ENCODE assay signal across 1 cellular context in the genomic region with DNA sequence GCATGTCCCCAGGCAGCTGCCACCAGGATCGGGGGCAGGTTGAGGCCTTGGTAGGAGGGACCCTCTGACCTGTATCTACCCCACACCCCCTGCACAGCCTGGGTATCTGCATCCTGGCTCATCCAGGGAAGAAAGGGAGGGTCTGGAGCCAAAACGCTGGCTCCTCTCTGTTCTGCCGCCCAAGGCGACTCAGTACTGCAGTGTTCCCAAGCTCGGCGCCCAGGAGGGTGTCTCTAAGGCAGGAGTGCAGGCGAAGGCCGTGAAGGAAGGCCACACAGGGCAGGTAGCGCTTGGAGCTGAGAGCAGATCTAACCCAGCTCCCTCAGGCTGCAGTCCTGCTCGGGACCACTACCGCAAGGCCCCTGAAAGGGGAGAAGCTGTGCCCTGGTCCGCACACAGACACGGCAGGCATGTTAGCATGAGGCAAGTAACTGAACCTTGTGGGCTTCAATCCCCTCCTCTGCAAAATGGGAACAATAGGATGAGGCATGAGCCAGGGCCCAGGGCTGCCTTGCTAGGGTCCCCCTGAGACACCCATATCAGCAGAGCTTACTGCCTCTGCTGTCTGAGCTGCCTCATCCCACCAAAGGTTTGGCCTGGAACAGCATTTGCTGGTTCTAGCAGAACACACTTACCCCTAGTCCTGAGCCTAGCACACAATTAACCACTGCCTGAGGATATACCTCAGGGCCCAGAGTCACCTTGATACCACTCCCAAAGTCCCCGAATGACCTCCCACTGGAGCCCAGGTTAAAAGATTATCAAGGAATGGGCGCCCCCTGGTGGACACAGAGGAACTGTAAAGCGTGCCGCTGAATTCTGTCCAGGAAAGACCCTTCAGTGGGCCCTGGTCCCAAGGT.
TF ChIP-seq lines count a peak whose summit lies in the region.

No MANE protein-coding gene starts in this region.

TF ChIP-seq in HepG2, 621 proteins besides CTCF, POLR2A, EP300 and RAD21 (continued from another document):
- TF ChIP-seq ZNF256 (CRISPR knock-in tag; conservative IDR thresholded peaks at IDR 0.05): 0 out of 2 replicates have a peak, but pooled peaks have one; percentile 60
- TF ChIP-seq ZNF160 (CRISPR knock-in tag; IDR thresholded peaks at IDR 0.05): no peak
- no peak for TF ChIP-seq PHF8 (CRISPR knock-in tag; IDR thresholded peaks at IDR 0.05)
- TF ChIP-seq NR2F2 (IDR thresholded peaks at IDR 0.05; ENCODE audit: borderline replicate concordance, low read depth): 0 out of 2 replicates have a peak, but pooled peaks have one; percentile 32
- no peak for TF ChIP-seq SMARCC2 (IDR thresholded peaks at IDR 0.05)
- TF ChIP-seq, protein P1, sequence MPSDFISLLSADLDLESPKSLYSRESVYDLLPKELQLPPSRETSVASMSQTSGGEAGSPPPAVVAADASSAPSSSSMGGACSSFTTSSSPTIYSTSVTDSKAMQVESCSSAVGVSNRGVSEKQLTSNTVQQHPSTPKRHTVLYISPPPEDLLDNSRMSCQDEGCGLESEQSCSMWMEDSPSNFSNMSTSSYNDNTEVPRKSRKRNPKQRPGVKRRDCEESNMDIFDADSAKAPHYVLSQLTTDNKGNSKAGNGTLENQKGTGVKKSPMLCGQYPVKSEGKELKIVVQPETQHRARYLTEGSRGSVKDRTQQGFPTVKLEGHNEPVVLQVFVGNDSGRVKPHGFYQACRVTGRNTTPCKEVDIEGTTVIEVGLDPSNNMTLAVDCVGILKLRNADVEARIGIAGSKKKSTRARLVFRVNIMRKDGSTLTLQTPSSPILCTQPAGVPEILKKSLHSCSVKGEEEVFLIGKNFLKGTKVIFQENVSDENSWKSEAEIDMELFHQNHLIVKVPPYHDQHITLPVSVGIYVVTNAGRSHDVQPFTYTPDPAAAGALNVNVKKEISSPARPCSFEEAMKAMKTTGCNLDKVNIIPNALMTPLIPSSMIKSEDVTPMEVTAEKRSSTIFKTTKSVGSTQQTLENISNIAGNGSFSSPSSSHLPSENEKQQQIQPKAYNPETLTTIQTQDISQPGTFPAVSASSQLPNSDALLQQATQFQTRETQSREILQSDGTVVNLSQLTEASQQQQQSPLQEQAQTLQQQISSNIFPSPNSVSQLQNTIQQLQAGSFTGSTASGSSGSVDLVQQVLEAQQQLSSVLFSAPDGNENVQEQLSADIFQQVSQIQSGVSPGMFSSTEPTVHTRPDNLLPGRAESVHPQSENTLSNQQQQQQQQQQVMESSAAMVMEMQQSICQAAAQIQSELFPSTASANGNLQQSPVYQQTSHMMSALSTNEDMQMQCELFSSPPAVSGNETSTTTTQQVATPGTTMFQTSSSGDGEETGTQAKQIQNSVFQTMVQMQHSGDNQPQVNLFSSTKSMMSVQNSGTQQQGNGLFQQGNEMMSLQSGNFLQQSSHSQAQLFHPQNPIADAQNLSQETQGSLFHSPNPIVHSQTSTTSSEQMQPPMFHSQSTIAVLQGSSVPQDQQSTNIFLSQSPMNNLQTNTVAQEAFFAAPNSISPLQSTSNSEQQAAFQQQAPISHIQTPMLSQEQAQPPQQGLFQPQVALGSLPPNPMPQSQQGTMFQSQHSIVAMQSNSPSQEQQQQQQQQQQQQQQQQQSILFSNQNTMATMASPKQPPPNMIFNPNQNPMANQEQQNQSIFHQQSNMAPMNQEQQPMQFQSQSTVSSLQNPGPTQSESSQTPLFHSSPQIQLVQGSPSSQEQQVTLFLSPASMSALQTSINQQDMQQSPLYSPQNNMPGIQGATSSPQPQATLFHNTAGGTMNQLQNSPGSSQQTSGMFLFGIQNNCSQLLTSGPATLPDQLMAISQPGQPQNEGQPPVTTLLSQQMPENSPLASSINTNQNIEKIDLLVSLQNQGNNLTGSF (CRISPR knock-in tag; IDR thresholded peaks at IDR 0.05): no peak
- TF ChIP-seq, protein P2, sequence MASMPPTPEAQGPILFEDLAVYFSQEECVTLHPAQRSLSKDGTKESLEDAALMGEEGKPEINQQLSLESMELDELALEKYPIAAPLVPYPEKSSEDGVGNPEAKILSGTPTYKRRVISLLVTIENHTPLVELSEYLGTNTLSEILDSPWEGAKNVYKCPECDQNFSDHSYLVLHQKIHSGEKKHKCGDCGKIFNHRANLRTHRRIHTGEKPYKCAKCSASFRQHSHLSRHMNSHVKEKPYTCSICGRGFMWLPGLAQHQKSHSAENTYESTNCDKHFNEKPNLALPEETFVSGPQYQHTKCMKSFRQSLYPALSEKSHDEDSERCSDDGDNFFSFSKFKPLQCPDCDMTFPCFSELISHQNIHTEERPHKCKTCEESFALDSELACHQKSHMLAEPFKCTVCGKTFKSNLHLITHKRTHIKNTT (CRISPR knock-in tag; IDR thresholded peaks at IDR 0.05): no peak
- TF ChIP-seq FIP1L1 (IDR thresholded peaks at IDR 0.05; ENCODE audit: borderline replicate concordance, insufficient read depth, low read depth, low read length): no peak
- TF ChIP-seq ZNF761 (CRISPR knock-in tag; conservative IDR thresholded peaks at IDR 0.05): no peak
- TF ChIP-seq CEBPG (CRISPR knock-in tag; IDR thresholded peaks at IDR 0.05): no peak
- TF ChIP-seq, protein P3, sequence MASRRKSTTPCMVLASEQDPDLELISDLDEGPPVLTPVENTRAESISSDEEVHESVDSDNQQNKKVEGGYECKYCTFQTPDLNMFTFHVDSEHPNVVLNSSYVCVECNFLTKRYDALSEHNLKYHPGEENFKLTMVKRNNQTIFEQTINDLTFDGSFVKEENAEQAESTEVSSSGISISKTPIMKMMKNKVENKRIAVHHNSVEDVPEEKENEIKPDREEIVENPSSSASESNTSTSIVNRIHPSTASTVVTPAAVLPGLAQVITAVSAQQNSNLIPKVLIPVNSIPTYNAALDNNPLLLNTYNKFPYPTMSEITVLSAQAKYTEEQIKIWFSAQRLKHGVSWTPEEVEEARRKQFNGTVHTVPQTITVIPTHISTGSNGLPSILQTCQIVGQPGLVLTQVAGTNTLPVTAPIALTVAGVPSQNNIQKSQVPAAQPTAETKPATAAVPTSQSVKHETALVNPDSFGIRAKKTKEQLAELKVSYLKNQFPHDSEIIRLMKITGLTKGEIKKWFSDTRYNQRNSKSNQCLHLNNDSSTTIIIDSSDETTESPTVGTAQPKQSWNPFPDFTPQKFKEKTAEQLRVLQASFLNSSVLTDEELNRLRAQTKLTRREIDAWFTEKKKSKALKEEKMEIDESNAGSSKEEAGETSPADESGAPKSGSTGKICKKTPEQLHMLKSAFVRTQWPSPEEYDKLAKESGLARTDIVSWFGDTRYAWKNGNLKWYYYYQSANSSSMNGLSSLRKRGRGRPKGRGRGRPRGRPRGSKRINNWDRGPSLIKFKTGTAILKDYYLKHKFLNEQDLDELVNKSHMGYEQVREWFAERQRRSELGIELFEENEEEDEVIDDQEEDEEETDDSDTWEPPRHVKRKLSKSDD (CRISPR knock-in tag; IDR thresholded peaks at IDR 0.05; ENCODE audit: low read depth): 0 out of 2 replicates have a peak, but pooled peaks have one; percentile 19
- TF ChIP-seq SMAD1 (CRISPR knock-in tag; IDR thresholded peaks at IDR 0.05; ENCODE audit: borderline replicate concordance, low read depth): 0 out of 2 replicates have a peak, but pooled peaks have one; percentile 1
- TF ChIP-seq ZNF224 (CRISPR knock-in tag; IDR thresholded peaks at IDR 0.05): peak; percentile 15; the same call in 1 of the 2 replicates
- no peak for TF ChIP-seq KDM1A (CRISPR knock-in tag; IDR thresholded peaks at IDR 0.05)
- TF ChIP-seq ATRX (CRISPR knock-in tag; IDR thresholded peaks at IDR 0.05; ENCODE audit: borderline replicate concordance): no peak
- peak; percentile 89 for TF ChIP-seq RXRA (CRISPR knock-in tag; IDR thresholded peaks at IDR 0.05)
- TF ChIP-seq FOXC1 (CRISPR knock-in tag; IDR thresholded peaks at IDR 0.05; ENCODE audit: borderline replicate concordance): no peak
- TF ChIP-seq, protein P4, sequence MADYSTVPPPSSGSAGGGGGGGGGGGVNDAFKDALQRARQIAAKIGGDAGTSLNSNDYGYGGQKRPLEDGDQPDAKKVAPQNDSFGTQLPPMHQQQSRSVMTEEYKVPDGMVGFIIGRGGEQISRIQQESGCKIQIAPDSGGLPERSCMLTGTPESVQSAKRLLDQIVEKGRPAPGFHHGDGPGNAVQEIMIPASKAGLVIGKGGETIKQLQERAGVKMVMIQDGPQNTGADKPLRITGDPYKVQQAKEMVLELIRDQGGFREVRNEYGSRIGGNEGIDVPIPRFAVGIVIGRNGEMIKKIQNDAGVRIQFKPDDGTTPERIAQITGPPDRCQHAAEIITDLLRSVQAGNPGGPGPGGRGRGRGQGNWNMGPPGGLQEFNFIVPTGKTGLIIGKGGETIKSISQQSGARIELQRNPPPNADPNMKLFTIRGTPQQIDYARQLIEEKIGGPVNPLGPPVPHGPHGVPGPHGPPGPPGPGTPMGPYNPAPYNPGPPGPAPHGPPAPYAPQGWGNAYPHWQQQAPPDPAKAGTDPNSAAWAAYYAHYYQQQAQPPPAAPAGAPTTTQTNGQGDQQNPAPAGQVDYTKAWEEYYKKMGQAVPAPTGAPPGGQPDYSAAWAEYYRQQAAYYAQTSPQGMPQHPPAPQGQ (CRISPR knock-in tag; IDR thresholded peaks at IDR 0.05; ENCODE audit: borderline replicate concordance): 0 out of 2 replicates have a peak, but pooled peaks have one; percentile 49
- no peak for TF ChIP-seq ZSCAN30 (CRISPR knock-in tag; IDR thresholded peaks at IDR 0.05)
- TF ChIP-seq HOXA7 (CRISPR knock-in tag; IDR thresholded peaks at IDR 0.05): no peak
- TF ChIP-seq, protein P5, sequence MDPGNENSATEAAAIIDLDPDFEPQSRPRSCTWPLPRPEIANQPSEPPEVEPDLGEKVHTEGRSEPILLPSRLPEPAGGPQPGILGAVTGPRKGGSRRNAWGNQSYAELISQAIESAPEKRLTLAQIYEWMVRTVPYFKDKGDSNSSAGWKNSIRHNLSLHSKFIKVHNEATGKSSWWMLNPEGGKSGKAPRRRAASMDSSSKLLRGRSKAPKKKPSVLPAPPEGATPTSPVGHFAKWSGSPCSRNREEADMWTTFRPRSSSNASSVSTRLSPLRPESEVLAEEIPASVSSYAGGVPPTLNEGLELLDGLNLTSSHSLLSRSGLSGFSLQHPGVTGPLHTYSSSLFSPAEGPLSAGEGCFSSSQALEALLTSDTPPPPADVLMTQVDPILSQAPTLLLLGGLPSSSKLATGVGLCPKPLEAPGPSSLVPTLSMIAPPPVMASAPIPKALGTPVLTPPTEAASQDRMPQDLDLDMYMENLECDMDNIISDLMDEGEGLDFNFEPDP (CRISPR knock-in tag; conservative IDR thresholded peaks at IDR 0.05): no peak
- TF ChIP-seq HES4 (CRISPR knock-in tag; IDR thresholded peaks at IDR 0.05; ENCODE audit: borderline replicate concordance): no peak
- no peak for TF ChIP-seq YEATS2 (CRISPR knock-in tag; IDR thresholded peaks at IDR 0.05; ENCODE audit: borderline replicate concordance)
- no peak for TF ChIP-seq NFKB2 (CRISPR knock-in tag; IDR thresholded peaks at IDR 0.05; ENCODE audit: borderline replicate concordance)
